19 cellular contexts compared by ENCODE assay signal in the genomic region with DNA sequence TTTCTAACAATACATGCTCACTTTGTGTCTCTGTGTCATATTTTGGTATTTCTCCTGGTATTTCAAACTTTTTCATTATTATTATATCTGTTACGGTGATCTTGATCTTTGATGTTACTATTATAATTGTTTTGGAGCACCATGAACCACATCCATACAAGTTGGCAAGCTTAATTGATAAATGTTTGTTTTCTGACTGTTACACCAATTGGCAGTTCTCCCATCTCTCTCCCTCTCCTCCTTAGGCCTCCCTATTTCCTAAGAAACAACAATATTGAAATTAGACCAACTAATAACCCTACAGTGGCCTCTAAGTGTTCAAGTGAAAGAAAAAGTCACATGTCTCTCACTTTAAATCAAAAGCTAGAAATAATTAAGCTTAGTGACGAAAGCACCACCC.
"Had no signal": no experiment of that assay in that cellular context is flagged by ENCODE, and none has a peak within 500 bp of the region (broad histone marks: within the 10 kb centered on the region; RNA-seq: fewer than 3 reads in every experiment).

No MANE protein-coding gene starts in this region.

- H3K4me3 ChIP-seq: adrenal gland, colonic mucosa, esophagus muscularis mucosa, gastrocnemius medialis, heart left ventricle, tibial artery had no signal

- H3K27me3 Mint-ChIP-seq: activated naive CD4-positive, alpha-beta T cell treated with anti-CD3 and anti-CD28 coated beads, Interleukin-2, amount 10 ng/mL, durations not matched to agents 7 days and 5 days had no signal

- H3K4me3 Mint-ChIP-seq: activated naive CD4-positive, alpha-beta T cell treated with anti-CD3 and anti-CD28 coated beads, Interleukin-2, amount 10 ng/mL, durations not matched to agents 7 days and 5 days; immature natural killer cell; neural crest cell; T-helper 2 cell treated with Interferon-gamma antibody and Interleukin-4, amounts not matched to agents 5 μg/mL and 100 μg/mL, for 36 hours had no signal

- H3K4me1 ChIP-seq: colonic mucosa, gastrocnemius medialis, heart left ventricle had no signal

- H3K27ac ChIP-seq: adrenal gland, colonic mucosa, esophagus muscularis mucosa, gastrocnemius medialis, heart left ventricle, tibial artery had no signal

- H3K27me3 ChIP-seq: adrenal gland, colonic mucosa, esophagus muscularis mucosa, gastrocnemius medialis, heart left ventricle, tibial artery had no signal

- H3K4me1 Mint-ChIP-seq: activated naive CD4-positive, alpha-beta T cell treated with anti-CD3 and anti-CD28 coated beads, Interleukin-2, amount 10 ng/mL, durations not matched to agents 7 days and 5 days; immature natural killer cell; neural crest cell had no signal

- H3K9me3 ChIP-seq: adrenal gland, colonic mucosa, esophagus muscularis mucosa, gastrocnemius medialis, heart left ventricle, tibial artery had no signal

- H3K9me3 Mint-ChIP-seq: activated naive CD4-positive, alpha-beta T cell treated with anti-CD3 and anti-CD28 coated beads, Interleukin-2, amount 10 ng/mL, durations not matched to agents 7 days and 5 days; activated T-helper 2 cell treated with anti-CD3 and anti-CD28 coated beads, Interferon-gamma antibody, Interleukin-2, Interleukin-4, amounts not matched to agents 10 μg/mL and 5 μg/mL and 100 μg/mL, durations not matched to agents 14 hours and 24 hours and 36 hours; immature natural killer cell; neural crest cell; T-helper 2 cell treated with Interferon-gamma antibody and Interleukin-4, amounts not matched to agents 5 μg/mL and 100 μg/mL, for 36 hours had no signal

- DNase-seq: activated CD4-positive, alpha-beta T cell treated with anti-CD3 and anti-CD28 coated beads, Interleukin-2, amount 50 U/mL, for 1 hour; activated CD4-positive, CD25-positive, alpha-beta regulatory T cell; activated CD8-positive, alpha-beta memory T cell treated with anti-CD3 and anti-CD28 coated beads for 24 hours; activated naive CD4-positive, alpha-beta T cell treated with anti-CD3 and anti-CD28 coated beads, Interleukin-2, amount 10 ng/mL, durations not matched to agents 7 days and 5 days; adrenal gland; caudate nucleus; colonic mucosa; gastrocnemius medialis; heart left ventricle; immature natural killer cell; mammary epithelial cell; small intestine; stimulated activated CD4-positive, alpha-beta T cell treated with anti-CD3 and anti-CD28 coated beads, Interleukin-4, amount 100 ng/mL, for 24 hours; stimulated activated naive CD4-positive, alpha-beta T cell; tibial artery had no signal

- H3K36me3 ChIP-seq: colonic mucosa had no signal

- H3K27ac Mint-ChIP-seq: activated naive CD4-positive, alpha-beta T cell treated with anti-CD3 and anti-CD28 coated beads, Interleukin-2, amount 10 ng/mL, durations not matched to agents 7 days and 5 days; activated T-helper 2 cell treated with anti-CD3 and anti-CD28 coated beads, Interferon-gamma antibody, Interleukin-2, Interleukin-4, amounts not matched to agents 10 μg/mL and 5 μg/mL and 100 μg/mL, durations not matched to agents 14 hours and 24 hours and 36 hours; T-helper 2 cell treated with Interferon-gamma antibody and Interleukin-4, amounts not matched to agents 5 μg/mL and 100 μg/mL, for 36 hours had no signal

- ATAC-seq: gastrocnemius medialis, heart left ventricle had no signal
